In genomic region chr6:12354499-12354898, GRCh38 we compare ENCODE assay signal across 11 cellular contexts.
DNase-seq lines count a peak whose midpoint lies in the region; ATAC-seq lines count a peak whose summit lies in the region.
"Had no signal": no experiment of that assay in that cellular context is flagged by ENCODE, and none has a peak within 500 bp of the region (broad histone marks: within the 10 kb centered on the region; RNA-seq: fewer than 3 reads in every experiment).

No MANE protein-coding gene starts in this region.

- H3K23ac ChIP-seq in mesenchymal stem cell (ENCODE audit: low read length in 2 of 2), result no peak overlapping the region

- no peak overlapping the region for H3K4ac ChIP-seq in mesenchymal stem cell (ENCODE audit: low read depth in 1 of 2, low read length in 2 of 2)

- H2BK120ac ChIP-seq in mesenchymal stem cell (ENCODE audit: low read depth, low read length), result no peak overlapping the region

- no peak overlapping the region for H2BK15ac ChIP-seq in mesenchymal stem cell (ENCODE audit: low read depth, poor library complexity, severe bottlenecking)

- H2BK5ac ChIP-seq in mesenchymal stem cell (ENCODE audit: low read depth, low read length, poor library complexity, severe bottlenecking), result no peak overlapping the region

- H3K4me3 ChIP-seq in BLaER1 (no peak overlapping the region), mesenchymal stem cell (ENCODE audit: insufficient read depth in 1 of 2, low read depth in 1 of 2, low read length in 2 of 2) (no peak overlapping the region)
- H3K4me3 ChIP-seq: testis had no signal

- H3K36me3 ChIP-seq in BLaER1 (peaks cover 6% of the 10 kb centered on the region; the same call in 1 of the 2 replicates), mesenchymal stem cell (ENCODE audit: control insufficient read depth in 1 of 2, insufficient read depth in 2 of 2, low read depth in 1 of 2, low read length in 2 of 2) (no peaks in the 10 kb centered on the region)

- H3K4me3 Mint-ChIP-seq in stimulated activated effector memory CD8-positive, alpha-beta T cell treated with anti-CD3 and anti-CD28 coated beads, Interleukin-12 subunit alpha, Interleukin-12 subunit beta, amount 100 ng/mL, for 72 hours, result no peak overlapping the region

- no peak overlapping the region for H3K9ac ChIP-seq in BLaER1
- no peak overlapping the region for H3K9ac ChIP-seq in mesenchymal stem cell (ENCODE audit: low read length)

- H3K9me3 ChIP-seq in BLaER1 (peaks cover 31% of the 10 kb centered on the region), mesenchymal stem cell (ENCODE audit: control insufficient read depth, low read length) (no peaks in the 10 kb centered on the region)
- H3K9me3 ChIP-seq: testis had no signal

- H4K8ac ChIP-seq in mesenchymal stem cell (ENCODE audit: low read length), result no peak overlapping the region

- peak; percentile 56 for ATAC-seq in HG02885 (IDR thresholded peaks at IDR 0.05; ENCODE audit: poor library complexity, unreplicated experiment)
- ATAC-seq in stimulated activated effector memory CD8-positive, alpha-beta T cell treated with anti-CD3 and anti-CD28 coated beads, Interleukin-12 subunit alpha, Interleukin-12 subunit beta, amount 100 ng/mL, for 72 hours, result no peak
- ATAC-seq: Panc1 had no signal

- H3K9me3 Mint-ChIP-seq in stimulated activated effector memory CD8-positive, alpha-beta T cell treated with anti-CD3 and anti-CD28 coated beads, Interleukin-12 subunit alpha, Interleukin-12 subunit beta, amount 100 ng/mL, for 72 hours, result peaks cover 6% of the 10 kb centered on the region

- H3K4me1 ChIP-seq in BLaER1, result peaks cover 65% of the 10 kb centered on the region
- H3K4me1 ChIP-seq in mesenchymal stem cell (ENCODE audit: control insufficient read depth, insufficient read depth, low read depth, low read length), result peaks cover 3% of the 10 kb centered on the region
- H3K4me1 ChIP-seq: testis had no signal

- no peak overlapping the region for H3K18ac ChIP-seq in mesenchymal stem cell (ENCODE audit: low read depth in 1 of 2, low read length in 2 of 2)

- no peak overlapping the region for H3K14ac ChIP-seq in mesenchymal stem cell (ENCODE audit: low read length in 2 of 2)

- DNase-seq in dedifferentiated amniotic fluid mesenchymal stem cell (ENCODE audit: extremely low spot score) (peak; percentile 50), mesenchymal stem cell (peak; percentile 86), MV-4-11 (lab: John Stamatoyannopoulos, UW) (no peak)
- DNase-seq in activated T-cell treated with anti-CD3 and anti-CD28 coated beads, Interleukin-2, amount 50 U/mL, for 1 hour, result no peak
- no peak for DNase-seq in stimulated activated effector memory CD8-positive, alpha-beta T cell treated with anti-CD3 and anti-CD28 coated beads, Interleukin-12 subunit alpha, Interleukin-12 subunit beta, amount 100 ng/mL, for 72 hours (ENCODE audit: low spot score in 2 of 2)
- DNase-seq in stimulated activated CD4-positive, alpha-beta T cell treated with anti-CD3 and anti-CD28 coated beads, Interleukin-4, amount 100 ng/mL, for 24 hours, result no peak
- DNase-seq: activated gamma-delta T cell, testis had no signal

- H3K27ac ChIP-seq in BLaER1, result no peak overlapping the region
- H3K27ac ChIP-seq in mesenchymal stem cell (ENCODE audit: low read length, poor library complexity, severe bottlenecking), result peak overlapping the region; percentile 44
- H3K27ac ChIP-seq: testis had no signal

- no peak overlapping the region for H2AFZ ChIP-seq in mesenchymal stem cell (ENCODE audit: low read depth, low read length)

- no peak overlapping the region for H2AK5ac ChIP-seq in mesenchymal stem cell (ENCODE audit: low read length, severe bottlenecking)

- H3K4me2 ChIP-seq in BLaER1 (peak overlapping the region; percentile 74), mesenchymal stem cell (ENCODE audit: low read length, poor library complexity, severe bottlenecking) (no peak overlapping the region)

- no peaks in the 10 kb centered on the region for H3K36me3 Mint-ChIP-seq in stimulated activated effector memory CD8-positive, alpha-beta T cell treated with anti-CD3 and anti-CD28 coated beads, Interleukin-12 subunit alpha, Interleukin-12 subunit beta, amount 100 ng/mL, for 72 hours

- H2BK12ac ChIP-seq in mesenchymal stem cell (ENCODE audit: low read length in 2 of 2), result peak overlapping the region in 1 of 2 experiments; percentile 25

- no peaks in the 10 kb centered on the region for H4K20me1 ChIP-seq in BLaER1

- H3K27me3 ChIP-seq in BLaER1 (no peaks in the 10 kb centered on the region), mesenchymal stem cell (ENCODE audit: control insufficient read depth in 1 of 2, insufficient read depth in 1 of 2, low read length in 2 of 2) (no peaks in the 10 kb centered on the region)
- H3K27me3 ChIP-seq: testis had no signal

- no peaks in the 10 kb centered on the region for H3K79me1 ChIP-seq in mesenchymal stem cell (replicated peaks; ENCODE audit: low read length, poor library complexity, severe bottlenecking)

- H3K4me1 Mint-ChIP-seq in stimulated activated effector memory CD8-positive, alpha-beta T cell treated with anti-CD3 and anti-CD28 coated beads, Interleukin-12 subunit alpha, Interleukin-12 subunit beta, amount 100 ng/mL, for 72 hours, result no peaks in the 10 kb centered on the region

- WGBS in mesenchymal stem cell, result 0% methylated on average over 2 of the region's 3 CpGs

- no peak overlapping the region for H3K27ac Mint-ChIP-seq in stimulated activated effector memory CD8-positive, alpha-beta T cell treated with anti-CD3 and anti-CD28 coated beads, Interleukin-12 subunit alpha, Interleukin-12 subunit beta, amount 100 ng/mL, for 72 hours

- H4K91ac ChIP-seq in mesenchymal stem cell (ENCODE audit: low read length), result no peak overlapping the region

Comparison
In these comparisons a context has a peak if more than half of its experiments do, and no peak if none do; other contexts are left out.
1. DNase-seq: peak in dedifferentiated amniotic fluid mesenchymal stem cell (single experiment) and mesenchymal stem cell (single experiment); none in activated T-cell treated with anti-CD3 and anti-CD28 coated beads, Interleukin-2, amount 50 U/mL, for 1 hour (single experiment), stimulated activated effector memory CD8-positive, alpha-beta T cell treated with anti-CD3 and anti-CD28 coated beads, Interleukin-12 subunit alpha, Interleukin-12 subunit beta, amount 100 ng/mL, for 72 hours (0 of 2), MV-4-11 (single experiment) and stimulated activated CD4-positive, alpha-beta T cell treated with anti-CD3 and anti-CD28 coated beads, Interleukin-4, amount 100 ng/mL, for 24 hours (single experiment).